17 cellular contexts compared by ENCODE assay signal in the genomic region with DNA sequence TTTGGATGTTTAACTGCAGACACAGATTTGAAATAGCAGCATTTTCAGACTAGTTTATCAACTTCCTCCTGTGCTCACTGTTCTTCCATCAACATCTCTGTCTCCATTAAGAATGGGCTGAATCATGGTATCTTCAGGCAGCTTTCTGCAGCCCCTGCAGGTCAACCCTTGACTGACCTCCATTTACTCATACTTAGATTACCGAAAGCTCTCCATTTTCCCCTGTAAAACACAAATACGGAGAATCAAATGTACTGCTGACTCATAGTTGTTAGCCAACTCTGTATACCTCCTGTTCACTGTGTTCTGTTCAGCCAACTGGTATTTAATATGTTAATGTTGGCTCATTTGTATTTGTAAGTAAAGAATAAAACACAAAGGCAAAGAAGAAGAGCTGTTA.
A peak's percentile ranks its signal among the peaks of the same experiment; 100 is the strongest.
DNase-seq lines count a peak whose midpoint lies in the region; ATAC-seq lines count a peak whose summit lies in the region.
"Had no signal": no experiment of that assay in that cellular context is flagged by ENCODE, and none has a peak within 500 bp of the region (broad histone marks: within the 10 kb centered on the region; RNA-seq: fewer than 3 reads in every experiment).

No MANE protein-coding gene starts in this region.

- no peak overlapping the region for H3K4me3 Mint-ChIP-seq in T-cell
- H3K4me3 Mint-ChIP-seq: activated B cell treated with CpG ODN at 0.5 μM for 24 hours; effector memory CD8-positive, alpha-beta T cell; stimulated activated memory B cell treated with anti-CD40 and anti-IgM and Interleukin-4, amounts not matched to agents 10 μg/mL and 1 μg/mL and 100 μg/mL, for 72 hours had no signal

- H3K36me3 Mint-ChIP-seq in T-cell: no peaks in the 10 kb centered on the region
- H3K36me3 Mint-ChIP-seq: stimulated activated memory B cell treated with anti-CD40 and anti-IgM and Interleukin-4, amounts not matched to agents 10 μg/mL and 1 μg/mL and 100 μg/mL, for 72 hours had no signal

- no peaks in the 10 kb centered on the region for H3K4me1 Mint-ChIP-seq in T-cell
- H3K4me1 Mint-ChIP-seq: activated B cell treated with CpG ODN at 0.5 μM for 24 hours; stimulated activated memory B cell treated with anti-CD40 and anti-IgM and Interleukin-4, amounts not matched to agents 10 μg/mL and 1 μg/mL and 100 μg/mL, for 72 hours had no signal

- CTCF ChIA-PET in T-cell (lab: Charles Lee): interaction anchor here in 1 of 2 donors (0.9 kb wide), 1 partner anchor 8 kb away, joined by 3 read pairs; no protein-coding TSS in a partner anchor

- peaks cover 0 to 9% of the 10 kb centered on the region in 2 donors for H3K27me3 Mint-ChIP-seq in T-cell
- H3K27me3 Mint-ChIP-seq: activated B cell treated with CpG ODN at 0.5 μM for 24 hours; effector memory CD8-positive, alpha-beta T cell; stimulated activated memory B cell treated with anti-CD40 and anti-IgM and Interleukin-4, amounts not matched to agents 10 μg/mL and 1 μg/mL and 100 μg/mL, for 72 hours had no signal

- POLR2A ChIA-PET in T-cell (lab: Charles Lee): no interaction called here

- DNase-seq in Caki2 (ENCODE audit: low read depth) (peak; percentile 27), MV-4-11 (lab: John Stamatoyannopoulos, UW) (peak; percentile 66), astrocyte of the hippocampus (ENCODE audit: low read depth, low spot score) (peak; percentile 57), iPS-NIHi11 (ENCODE audit: low spot score) (peak; percentile 6), islet precursor cell (no peak), KBM-7 (no peak), T-cell (no peak), Right ventricle myocardium superior (no peak)
- DNase-seq: activated B cell treated with CpG ODN at 0.5 μM for 24 hours; amniotic stem cell; DMS153; effector memory CD8-positive, alpha-beta T cell; NCI-H1105; NCI-H526; SHP77 treated with DMSO at 0.1 percent for 48 hours; stimulated activated CD4-positive, alpha-beta T cell treated with anti-CD3 and anti-CD28 coated beads, Interleukin-2, amount 100 ng/mL, for 24 hours had no signal

- no peak overlapping the region for H3K27ac Mint-ChIP-seq in T-cell
- H3K27ac Mint-ChIP-seq: activated B cell treated with CpG ODN at 0.5 μM for 24 hours; effector memory CD8-positive, alpha-beta T cell; stimulated activated memory B cell treated with anti-CD40 and anti-IgM and Interleukin-4, amounts not matched to agents 10 μg/mL and 1 μg/mL and 100 μg/mL, for 72 hours had no signal

- in situ Hi-C loops in Caki2 (cut with HindIII; ENCODE audit: low pct_unique_long_range_greater_than_20kb, low sequenced_read_pairs) (no loop called here), KBM-7 (cut with MboI; ENCODE audit: low pct_unique_long_range_greater_than_20kb, low sequenced_read_pairs) (no loop called here)

- intact Hi-C loops in Right ventricle myocardium superior (cut with DNase I): no loop called here

- H3K9me3 Mint-ChIP-seq in T-cell: no peaks in the 10 kb centered on the region
- H3K9me3 Mint-ChIP-seq: activated B cell treated with CpG ODN at 0.5 μM for 24 hours; effector memory CD8-positive, alpha-beta T cell; stimulated activated memory B cell treated with anti-CD40 and anti-IgM and Interleukin-4, amounts not matched to agents 10 μg/mL and 1 μg/mL and 100 μg/mL, for 72 hours had no signal

- no peak for ATAC-seq in T-cell (replicated peaks in 1 of 4)
- ATAC-seq in Right ventricle myocardium superior (ENCODE audit: poor library complexity): no peak
- ATAC-seq: effector memory CD8-positive, alpha-beta T cell; stimulated activated memory B cell treated with anti-CD40 and anti-IgM and Interleukin-4, amounts not matched to agents 10 μg/mL and 1 μg/mL and 100 μg/mL, for 72 hours had no signal

Comparison
In these comparisons a context has a peak if more than half of its experiments do, and no peak if none do; other contexts are left out.
1. DNase-seq: peak in Caki2 (single experiment), MV-4-11 (single experiment), astrocyte of the hippocampus (single experiment) and iPS-NIHi11 (single experiment); none in islet precursor cell (single experiment), KBM-7 (single experiment), T-cell (0 of 34) and Right ventricle myocardium superior (single experiment).